1 cellular context compared by ENCODE assay signal in the genomic region with DNA sequence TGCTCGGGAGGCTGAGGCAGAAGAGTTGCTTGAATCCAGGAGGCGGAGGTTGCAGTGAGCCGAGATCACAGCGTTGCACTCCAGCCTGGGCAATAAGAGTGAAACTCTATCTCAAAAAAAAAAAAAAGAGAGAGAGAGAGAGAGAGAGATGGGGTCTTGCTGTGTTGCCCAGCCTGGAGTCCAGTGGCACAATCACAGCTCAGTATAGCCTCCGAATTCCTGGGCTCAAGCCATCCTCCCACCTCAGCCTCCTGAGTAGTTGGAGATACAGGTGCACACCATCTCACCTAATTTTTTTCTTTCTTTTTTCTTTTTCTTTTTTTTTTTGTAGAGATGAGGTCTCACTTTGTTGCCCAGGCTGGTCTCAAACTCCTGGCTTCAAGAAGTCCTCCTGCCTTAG. TPM values are rescaled to one million over a fixed set of nuclear protein-coding genes. Genes with fewer than 3 reads are reported as not detected.
"Had no signal": no experiment of that assay in that cellular context is flagged by ENCODE, and none has a peak within 500 bp of the region (broad histone marks: within the 10 kb centered on the region; RNA-seq: fewer than 3 reads in every experiment).

No MANE protein-coding gene starts in this region.

RNA-seq across cellular contexts. Expression of gene MRM1, which starts 3.6 kb away (rescaled TPM):
- total RNA-seq: ascending aorta had no signal
